In genomic region chr20:54047048-54047447, GRCh38 we compare ENCODE assay signal across 30 cellular contexts. TPM values are rescaled to one million over a fixed set of nuclear protein-coding genes. Genes with fewer than 3 reads are reported as not detected.
A peak's percentile ranks its signal among the peaks of the same experiment; 100 is the strongest.
DNase-seq lines count a peak whose midpoint lies in the region; ATAC-seq, FAIRE-seq and TF ChIP-seq lines count a peak whose summit lies in the region.
"Had no signal": no experiment of that assay in that cellular context is flagged by ENCODE, and none has a peak within 500 bp of the region (broad histone marks: within the 10 kb centered on the region; RNA-seq: fewer than 3 reads in every experiment).

No MANE protein-coding gene starts in this region.

- CTCF ChIA-PET in K562 (lab: Yijun Ruan, JAX; ENCODE audit: low intra/inter-chr PET ratio): no interaction called here

- H3K4me2 ChIP-seq in K562 (ENCODE audit: insufficient read depth, low read length): no peak overlapping the region; the same call in 1 of the 2 replicates
- no peak overlapping the region for H3K4me2 ChIP-seq in neural progenitor cell

- DNase-seq in K562 (ENCODE audit: extremely low read depth in 1 of 4, low spot score in 3 of 4) (peak in 1 of 4 experiments; percentile 32), neural progenitor cell (ENCODE audit: low spot score) (no peak), NCI-H187 (lab: John Stamatoyannopoulos, UW) (no peak)
- no peak for DNase-seq in stimulated activated naive B cell treated with anti-CD40 and anti-IgM and Interleukin-4, amounts not matched to agents 10 μg/mL and 1 μg/mL and 100 μg/mL, for 72 hours
- DNase-seq in activated CD4-positive, alpha-beta T cell treated with anti-CD3 and anti-CD28 coated beads for 48 hours: no peak
- DNase-seq: 8988T; ACHN; BE2C; C1 segment of cervical spinal cord; CD4-positive, alpha-beta memory T cell; CD8-positive, alpha-beta memory T cell; COR-L47; DMS 273 treated with DMSO at 0.1 percent for 48 hours; DMS153; DMS53; DMS79; DND-41; EL; GDM1 had no signal

- no peaks in the 10 kb centered on the region for H3K9me1 ChIP-seq in K562 (ENCODE audit: control insufficient read depth, insufficient read depth, low read length)

- H3K9me3 ChIP-seq in K562 (replicated peaks; ENCODE audit: control insufficient read depth, insufficient read depth, low read depth, low read length) (peaks cover 3% of the 10 kb centered on the region), neural progenitor cell (ENCODE audit: low read depth) (no peaks in the 10 kb centered on the region)
- H3K9me3 ChIP-seq: BE2C had no signal

- H3K27me3 ChIP-seq in K562 (ENCODE audit: control insufficient read depth in 2 of 2, insufficient read depth in 2 of 2, low read length in 2 of 2): no peaks in the 10 kb centered on the region
- no peaks in the 10 kb centered on the region for H3K27me3 ChIP-seq in neural progenitor cell
- H3K27me3 ChIP-seq: BLaER1 had no signal

- no peaks in the 10 kb centered on the region for H3K4me1 Mint-ChIP-seq in neural progenitor cell
- peaks cover 4 to 11% of the 10 kb centered on the region in 2 donors for H3K4me1 Mint-ChIP-seq in stimulated activated naive B cell treated with anti-CD40 and anti-IgM and Interleukin-4, amounts not matched to agents 10 μg/mL and 1 μg/mL and 100 μg/mL, for 72 hours

- H3K79me2 ChIP-seq in K562 (ENCODE audit: control insufficient read depth, insufficient read depth, low read length): no peaks in the 10 kb centered on the region
- no peaks in the 10 kb centered on the region for H3K79me2 ChIP-seq in neural progenitor cell (ENCODE audit: low read depth)

- peak; percentile 87 for FAIRE-seq in K562 (lab: Jason Lieb, UNC)
- FAIRE-seq: A204.1, GM12878, GM12892, GM18507 had no signal

- 0% methylated on average over 2 of the region's 2 CpGs for WGBS in K562 (ENCODE audit: insufficient coverage, low coverage, missing lambda C conversion rate)

- TF ChIP-seq EP300 in K562 (IDR thresholded peaks at IDR 0.05; ENCODE audit: low read length): no peak

- H2AFZ ChIP-seq in K562 (ENCODE audit: low read depth, low read length): no peak overlapping the region
- H2AFZ ChIP-seq in neural progenitor cell (replicated peaks): no peak overlapping the region

- in situ Hi-C loops in K562 (cut with MboI): no loop called here

- POLR2A ChIA-PET in K562 (lab: Yijun Ruan, JAX): interaction anchor here (0.5 to 1.2 kb wide), 3 partner anchors 9 to 100 kb away, joined by 3 to 5 read pairs (median 3); no protein-coding TSS in a partner anchor

- no TSS peak for BruUV-seq in K562 (replicated peaks; lab: Mats Ljungman, UMichigan)

- no peak overlapping the region for H3K9ac ChIP-seq in K562 (ENCODE audit: insufficient read depth in 1 of 2, low read depth in 2 of 2, low read length in 2 of 2)
- H3K9ac ChIP-seq in neural progenitor cell: no peak overlapping the region
- H3K9ac ChIP-seq: BLaER1 had no signal

- no peak for TF ChIP-seq CTCF in K562 (IDR thresholded peaks at IDR 0.05 in 2 of 3, conservative IDR thresholded peaks at IDR 0.05 in 1 of 3; ENCODE audit: insufficient read depth in 2 of 3, low read depth in 1 of 3, low read length in 3 of 3)
- no peak for TF ChIP-seq CTCF in neural progenitor cell (IDR thresholded peaks at IDR 0.05)

- no peak for TF ChIP-seq RAD21 in K562 (CRISPR knock-in tag; conservative IDR thresholded peaks at IDR 0.05 in 1 of 2, IDR thresholded peaks at IDR 0.05 in 1 of 2)

- H3K4me3 ChIP-seq in K562 (no peak overlapping the region), neural progenitor cell (no peak overlapping the region)
- H3K4me3 ChIP-seq: BLaER1, GM12878 had no signal

- no peak overlapping the region for H3K4me3 Mint-ChIP-seq in neural progenitor cell
- no peak overlapping the region for H3K4me3 Mint-ChIP-seq in stimulated activated naive B cell treated with anti-CD40 and anti-IgM and Interleukin-4, amounts not matched to agents 10 μg/mL and 1 μg/mL and 100 μg/mL, for 72 hours
- H3K4me3 Mint-ChIP-seq: CD14-positive monocyte; CD4-positive, alpha-beta memory T cell; CD8-positive, alpha-beta memory T cell had no signal

- H3K36me3 ChIP-seq in K562 (ENCODE audit: control insufficient read depth, insufficient read depth, low read length) (no peaks in the 10 kb centered on the region), neural progenitor cell (no peaks in the 10 kb centered on the region)
- H3K36me3 ChIP-seq: BE2C, BLaER1 had no signal

- ATAC-seq in K562 (peak; percentile 76), HG03097 (IDR thresholded peaks at IDR 0.05; ENCODE audit: low FRiP score, unreplicated experiment) (no peak)
- ATAC-seq in stimulated activated naive B cell treated with anti-CD40 and anti-IgM and Interleukin-4, amounts not matched to agents 10 μg/mL and 1 μg/mL and 100 μg/mL, for 72 hours (replicated peaks): no peak
- ATAC-seq: GM12878 had no signal

- H3K9me3 Mint-ChIP-seq in neural progenitor cell: no peaks in the 10 kb centered on the region
- H3K9me3 Mint-ChIP-seq in stimulated activated naive B cell treated with anti-CD40 and anti-IgM and Interleukin-4, amounts not matched to agents 10 μg/mL and 1 μg/mL and 100 μg/mL, for 72 hours: peaks cover 8 to 13% of the 10 kb centered on the region in 2 donors

- H3K27me3 Mint-ChIP-seq in neural progenitor cell (ENCODE audit: insufficient read depth, low read depth): peaks cover 8% of the 10 kb centered on the region
- H3K27me3 Mint-ChIP-seq in stimulated activated naive B cell treated with anti-CD40 and anti-IgM and Interleukin-4, amounts not matched to agents 10 μg/mL and 1 μg/mL and 100 μg/mL, for 72 hours: peaks cover 8 to 14% of the 10 kb centered on the region in 2 donors

- intact Hi-C loops in K562 (cut with micrococcal nuclease): no loop called here

- H4K20me1 ChIP-seq in K562 (replicated peaks; ENCODE audit: control insufficient read depth, insufficient read depth, low read length) (no peaks in the 10 kb centered on the region), neural progenitor cell (ENCODE audit: low read depth) (no peaks in the 10 kb centered on the region)
- H4K20me1 ChIP-seq: BLaER1 had no signal

- TF ChIP-seq POLR2A in K562 (conservative IDR thresholded peaks at IDR 0.05): no peak

- peak overlapping the region; percentile 39 for H3K27ac Mint-ChIP-seq in neural progenitor cell
- H3K27ac Mint-ChIP-seq in stimulated activated naive B cell treated with anti-CD40 and anti-IgM and Interleukin-4, amounts not matched to agents 10 μg/mL and 1 μg/mL and 100 μg/mL, for 72 hours: peak overlapping the region; percentile 6
- H3K27ac Mint-ChIP-seq: CD4-positive, alpha-beta memory T cell had no signal

- no peaks in the 10 kb centered on the region for H3F3A ChIP-seq in neural progenitor cell (ENCODE audit: low read depth)

- H3K4me1 ChIP-seq in K562 (replicated peaks in 1 of 2; ENCODE audit: control insufficient read depth in 2 of 2, insufficient read depth in 2 of 2, low read length in 2 of 2) (peaks cover 0 to 14% of the 10 kb centered on the region in 2 experiments; a peak in 2 of 5 replicates), neural progenitor cell (no peaks in the 10 kb centered on the region)
- H3K4me1 ChIP-seq: BE2C had no signal

- H3K27ac ChIP-seq in K562 (ENCODE audit: extremely low read depth, low read depth, low read length) (no peak overlapping the region), neural progenitor cell (no peak overlapping the region)
- H3K27ac ChIP-seq: BLaER1 had no signal

- no peaks in the 10 kb centered on the region for H3K36me3 Mint-ChIP-seq in neural progenitor cell
- H3K36me3 Mint-ChIP-seq in stimulated activated naive B cell treated with anti-CD40 and anti-IgM and Interleukin-4, amounts not matched to agents 10 μg/mL and 1 μg/mL and 100 μg/mL, for 72 hours: peaks cover 0 to 2% of the 10 kb centered on the region in 2 donors
- H3K36me3 Mint-ChIP-seq: CD4-positive, alpha-beta memory T cell; CD4-positive, CD25-positive, alpha-beta regulatory T cell had no signal

TF ChIP-seq in K562, 482 proteins besides CTCF, POLR2A, EP300 and RAD21 (continues in another document):
- TF ChIP-seq MAFG (tag; conservative IDR thresholded peaks at IDR 0.05) (0 out of 2 replicates have a peak, but pooled peaks have one; percentile 4), MYNN (IDR thresholded peaks at IDR 0.05) (no peak), MYNN (CRISPR knock-in tag; IDR thresholded peaks at IDR 0.05) (no peak), ARID1B (IDR thresholded peaks at IDR 0.05) (0 out of 2 replicates have a peak, but pooled peaks have one; percentile 18), ZSCAN29 (IDR thresholded peaks at IDR 0.05) (no peak), THAP7 (CRISPR knock-in tag; IDR thresholded peaks at IDR 0.05) (no peak)

RNA-seq across cellular contexts. Expression of gene BCAS1, which starts 23.3 kb away (rescaled TPM):
- 0.58 and 0.92 TPM in 2 replicates for total RNA-seq in K562 (2011; cell fraction: chromatin; rRNA removed; ENCODE audit: low replicate concordance)
- 0.39 and 0.67 TPM in 2 replicates for total RNA-seq in K562 (2011; cell fraction: nucleolus; rRNA removed)
- 0.51 and 0.69 TPM in 2 replicates for total RNA-seq in K562 (2011; cell fraction: nucleoplasm; rRNA removed)
- 1.6 and 1.8 TPM in 2 replicates for total RNA-seq in K562 (2014; rRNA removed)
- total RNA-seq in K562 (2014; rRNA removed; fragmentation: Illumina TruSeq; extraction: Trizol): 1.1 and 1.5 TPM in 2 replicates
- 0.54 and 0.57 TPM in 2 replicates for total RNA-seq in K562 (2015; rRNA removed; fragmentation: Illumina TruSeq; extraction: Trizol)
- total RNA-seq in K562 (2021): 0.93 and 1.0 TPM in 2 replicates
- 0.18 and 0.19 TPM in 2 replicates for polyA plus RNA-seq in K562 (2011; rRNA removed)
- polyA plus RNA-seq in K562 (2011; cell fraction: cytosol; rRNA removed): 0.07 and 0.15 TPM in 2 replicates
- 0.20 and 0.24 TPM in 2 replicates for polyA plus RNA-seq in K562 (2011; cell fraction: nucleus; rRNA removed)
- polyA plus RNA-seq in K562 (2012): 0.76 and 1.8 TPM in 2 replicates
- polyA plus RNA-seq in K562 (2014; fragmentation: Illumina TruSeq; extraction: Trizol): 1.3 and 2.3 TPM in 2 replicates
- under 1 TPM; 0.37 to 0.63 TPM for polyA plus RNA-seq in K562 (2014; fragmentation: Nextera tagmentation; extraction: Ambion mirVana)
- 1.0 and 1.1 TPM in 2 replicates for polyA plus RNA-seq in K562 (2014; rRNA removed)
- polyA minus RNA-seq in K562 (2011; rRNA and poly(A)+ RNA removed): 0.18 and 0.25 TPM in 2 replicates
- polyA minus RNA-seq in K562 (2011; cell fraction: cytosol; rRNA and poly(A)+ RNA removed): not detected in 2 replicates
- polyA minus RNA-seq in K562 (2011; cell fraction: nucleus; rRNA and poly(A)+ RNA removed): 0.33 and 0.40 TPM in 2 replicates
- total RNA-seq in neural progenitor cell (ENCODE audit: low replicate concordance): not detected in 2 replicates
- total RNA-seq: Daoy, G401 had no signal
- polyA plus RNA-seq: AG04450 had no signal
